Comparison of ENCODE assay signal across 12 cellular contexts in the genomic region with DNA sequence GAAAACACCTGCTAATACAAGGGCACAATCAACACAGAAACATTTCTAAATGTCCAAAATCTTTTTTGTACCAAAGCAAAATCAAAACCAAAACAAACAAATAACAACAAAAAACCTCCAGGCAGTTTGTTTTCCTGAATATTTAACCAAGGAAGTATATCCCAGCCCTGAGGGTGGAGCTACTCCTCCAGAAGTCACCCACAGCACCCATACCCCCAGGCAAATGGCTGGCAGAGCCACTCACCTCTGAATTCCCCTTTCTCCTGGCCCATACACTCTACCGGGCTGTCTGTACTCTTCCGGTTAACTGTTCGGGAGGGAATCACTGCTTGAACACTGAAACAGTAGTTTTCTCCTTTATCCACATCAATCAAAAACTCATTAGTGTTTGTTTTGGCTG. TPM values are rescaled to one million over a fixed set of nuclear protein-coding genes. Genes with fewer than 3 reads are reported as not detected.
DNase-seq lines count a peak whose midpoint lies in the region; ATAC-seq and TF ChIP-seq lines count a peak whose summit lies in the region.
"Had no signal": no experiment of that assay in that cellular context is flagged by ENCODE, and none has a peak within 500 bp of the region (broad histone marks: within the 10 kb centered on the region; RNA-seq: fewer than 3 reads in every experiment).

No MANE protein-coding gene starts in this region.

- 82% methylated on average over 3 of the region's 3 CpGs for WGBS in mammary epithelial cell (ENCODE audit: low coverage, missing lambda C conversion rate)
- WGBS in mesendoderm (ENCODE audit: extremely low coverage, insufficient coverage, low lambda C conversion rate), result no CpG with 5 or more reads among the region's 3 CpGs

- H3K4me3 ChIP-seq in mammary epithelial cell (replicated peaks in 1 of 3; ENCODE audit: insufficient read depth in 1 of 3, low read depth in 2 of 3, low read length in 3 of 3), result no peak overlapping the region
- H3K4me3 ChIP-seq in mesendoderm (ENCODE audit: low read length), result no peak overlapping the region
- H3K4me3 ChIP-seq: ascending aorta had no signal

- peaks cover 51% of the 10 kb centered on the region for H3K79me2 ChIP-seq in mammary epithelial cell (ENCODE audit: insufficient read depth, low read length)
- no peaks in the 10 kb centered on the region for H3K79me2 ChIP-seq in mesendoderm (ENCODE audit: control insufficient read depth, insufficient read depth, low read length)

- TF ChIP-seq CTCF in mammary epithelial cell (conservative IDR thresholded peaks at IDR 0.05 in 1 of 2, IDR thresholded peaks at IDR 0.05 in 1 of 2; ENCODE audit: extremely low read depth in 1 of 2, insufficient read depth in 1 of 2, low read depth in 1 of 2, low read length in 2 of 2), result no peak

- no peak overlapping the region for H3K4ac ChIP-seq in mesendoderm (ENCODE audit: low read depth, low read length)

- no peak overlapping the region for H2BK120ac ChIP-seq in mesendoderm (ENCODE audit: low read depth, low read length)

- H4K20me1 ChIP-seq in mammary epithelial cell (ENCODE audit: insufficient read depth, low read length), result peaks cover 15% of the 10 kb centered on the region

- H3K36me3 ChIP-seq in mammary epithelial cell (ENCODE audit: insufficient read depth, low read length) (peaks cover 65% of the 10 kb centered on the region), mesendoderm (ENCODE audit: control insufficient read depth, insufficient read depth, low read length) (peaks cover 2% of the 10 kb centered on the region)

- no peak overlapping the region for H3K18ac ChIP-seq in mesendoderm (ENCODE audit: low read length)

- H4K5ac ChIP-seq in mesendoderm (ENCODE audit: low read length), result no peak overlapping the region

- no peak overlapping the region for H2AFZ ChIP-seq in mammary epithelial cell (ENCODE audit: low read depth, low read length)

- DNase-seq in COR-L47 (lab: John Stamatoyannopoulos, UW), result peak; percentile 5
- peak; percentile 9 for DNase-seq in NCI-H2107 (lab: John Stamatoyannopoulos, UW)
- DNase-seq in mammary epithelial cell, result peak; percentile 41
- peak; percentile 39 for DNase-seq in mesendoderm
- DNase-seq in C1 segment of cervical spinal cord (lab: John Stamatoyannopoulos, UW), result no peak
- DNase-seq in NCI-H187 treated with DMSO at 0.1 percent for 48 hours (lab: John Stamatoyannopoulos, UW), result no peak
- DNase-seq in stimulated activated CD4-positive, alpha-beta T cell treated with anti-CD3 and anti-CD28 coated beads, Interleukin-15, amount 100 ng/mL, for 24 hours, result no peak
- DNase-seq: activated CD4-positive, CD25-positive, alpha-beta regulatory T cell treated with anti-CD3 and anti-CD28 coated beads, Interleukin-2, amount 50 U/mL, for 72 hours; activated T-cell treated with anti-CD3 and anti-CD28 coated beads, Interleukin-2, amount 50 U/mL, for 72 hours; NCI-H510A had no signal

- no peak overlapping the region for H3K4me2 ChIP-seq in mammary epithelial cell (ENCODE audit: insufficient read depth, low read depth, low read length)
- no peak overlapping the region for H3K4me2 ChIP-seq in mesendoderm (ENCODE audit: low read length)

- in situ Hi-C loops in mammary epithelial cell (cut with MboI; ENCODE audit: low sequenced_read_pairs in 2 of 2), result loop anchor here in 1 of 2 donors (25.0 kb wide), 1 partner anchor 505 kb away; no protein-coding TSS in a partner anchor

- H3K56ac ChIP-seq in mesendoderm (ENCODE audit: low read length), result no peak overlapping the region

- intact Hi-C loops in mammary epithelial cell (cut with micrococcal nuclease), result no loop called here

- no peaks in the 10 kb centered on the region for H3K9me3 ChIP-seq in mammary epithelial cell (replicated peaks; ENCODE audit: insufficient read depth, low read length)
- H3K9me3 ChIP-seq: ascending aorta had no signal

- no peaks in the 10 kb centered on the region for H3K27me3 ChIP-seq in mammary epithelial cell (ENCODE audit: insufficient read depth, low read length)
- H3K27me3 ChIP-seq in mesendoderm (ENCODE audit: insufficient read depth, low read length, poor library complexity), result no peaks in the 10 kb centered on the region
- H3K27me3 ChIP-seq: ascending aorta had no signal

- no peak overlapping the region for H4K8ac ChIP-seq in mesendoderm (ENCODE audit: low read depth, low read length)

- peaks cover 12% of the 10 kb centered on the region for H3K4me1 ChIP-seq in mammary epithelial cell (ENCODE audit: insufficient read depth, low read length)
- peaks cover 4% of the 10 kb centered on the region for H3K4me1 ChIP-seq in mesendoderm (ENCODE audit: control insufficient read depth, low read depth, low read length)

- no TSS peak for BruUV-seq in mammary epithelial cell (replicated peaks; lab: Mats Ljungman, UMichigan)

- CTCF ChIA-PET in mammary epithelial cell (lab: Charles Lee; ENCODE audit: low non-redundant PET), result no interaction called here

- H3K79me1 ChIP-seq in mesendoderm (ENCODE audit: low read length), result no peaks in the 10 kb centered on the region

- ATAC-seq in HG02973 (IDR thresholded peaks at IDR 0.05; ENCODE audit: unreplicated experiment), result no peak
- ATAC-seq: activated T-cell treated with anti-CD3 and anti-CD28 coated beads, Interleukin-2, amount 50 U/mL, for 72 hours had no signal

- no peak overlapping the region for H3K27ac ChIP-seq in mammary epithelial cell (ENCODE audit: insufficient read depth, low read depth, low read length)
- H3K27ac ChIP-seq in mesendoderm (ENCODE audit: low read depth, low read length), result no peak overlapping the region

- H3K23ac ChIP-seq in mesendoderm (ENCODE audit: low read length), result no peak overlapping the region

- no peak overlapping the region for H2AK5ac ChIP-seq in mesendoderm (ENCODE audit: low read length)

- no peak overlapping the region for H2BK5ac ChIP-seq in mesendoderm (ENCODE audit: low read length)

- no peak overlapping the region for H2BK15ac ChIP-seq in mesendoderm (replicated peaks; ENCODE audit: low read depth)

- dilution Hi-C loops in mammary epithelial cell (cut with HindIII; ENCODE audit: low sequenced_read_pairs), result no loop called here

- H3K9ac ChIP-seq in mammary epithelial cell (ENCODE audit: insufficient read depth, low read length) (no peak overlapping the region), mesendoderm (ENCODE audit: low read length) (no peak overlapping the region)

RNA-seq across cellular contexts. Expression of gene F3, which starts 9.5 kb away (rescaled TPM):
- total RNA-seq in mammary epithelial cell, result 1,000 to 10,000 TPM in 1 of 2 donors, 100 to 1,000 TPM in 1; 994 to 1,649 TPM
- polyA plus RNA-seq in mammary epithelial cell, result 703 TPM
- 2,245 TPM for polyA minus RNA-seq in mammary epithelial cell
- 11.9 TPM for polyA plus RNA-seq in mesendoderm (2013, experiment 1 of 2)
- polyA plus RNA-seq in mesendoderm (2013, experiment 2 of 2), result 11.5 TPM

Comparison
In these comparisons a context has a peak if more than half of its experiments do, and no peak if none do; other contexts are left out.
1. DNase-seq: peak in COR-L47 (single experiment), NCI-H2107 (single experiment), mammary epithelial cell (single experiment) and mesendoderm (single experiment); none in C1 segment of cervical spinal cord (0 of 14), NCI-H187 treated with DMSO at 0.1 percent for 48 hours (single experiment) and stimulated activated CD4-positive, alpha-beta T cell treated with anti-CD3 and anti-CD28 coated beads, Interleukin-15, amount 100 ng/mL, for 24 hours (single experiment).